Comparison of ENCODE assay signal across 8 cellular contexts in genomic region chr3:63228677-63229076, GRCh38. TPM values are rescaled to one million over a fixed set of nuclear protein-coding genes. Genes with fewer than 3 reads are reported as not detected.
DNase-seq lines count a peak whose midpoint lies in the region; ATAC-seq and TF ChIP-seq lines count a peak whose summit lies in the region.

No MANE protein-coding gene starts in this region.

- no peak overlapping the region for H3K4me3 ChIP-seq in RWPE2 (ENCODE audit: severe bottlenecking)
- no peak overlapping the region for H3K4me3 ChIP-seq in gastroesophageal sphincter
- H3K4me3 ChIP-seq in sigmoid colon = no peak overlapping the region

- TF ChIP-seq EP300 in Ishikawa (IDR thresholded peaks at IDR 0.05; ENCODE audit: borderline replicate concordance) = no peak
- no peak for TF ChIP-seq EP300 in gastroesophageal sphincter (IDR thresholded peaks at IDR 0.05)
- no peak for TF ChIP-seq EP300 in sigmoid colon (IDR thresholded peaks at IDR 0.05)

- WGBS in gastroesophageal sphincter (ENCODE audit: low coverage in 1 of 2), 2 donors = 5 to 20% methylated on average over 6 of the region's 6 CpGs
- WGBS in sigmoid colon, 2 donors = 7 to 23% methylated on average over 6 of the region's 6 CpGs

- no peaks in the 10 kb centered on the region for H3K4me1 ChIP-seq in RWPE2 (ENCODE audit: insufficient read depth, poor library complexity, severe bottlenecking)
- no peaks in the 10 kb centered on the region for H3K4me1 ChIP-seq in gastroesophageal sphincter
- H3K4me1 ChIP-seq in sigmoid colon = no peaks in the 10 kb centered on the region

- ATAC-seq in GM21390 (IDR thresholded peaks at IDR 0.05; ENCODE audit: unreplicated experiment) (peak; percentile 84), RWPE2 (ENCODE audit: low read depth) (peak; percentile 66), gastroesophageal sphincter (no peak), GM21737 (IDR thresholded peaks at IDR 0.05; ENCODE audit: unreplicated experiment) (no peak)

- no peaks in the 10 kb centered on the region for H3K9me3 ChIP-seq in RWPE2 (ENCODE audit: severe bottlenecking)
- no peaks in the 10 kb centered on the region for H3K9me3 ChIP-seq in gastroesophageal sphincter
- H3K9me3 ChIP-seq in sigmoid colon = no peaks in the 10 kb centered on the region

- H3K36me3 ChIP-seq in RWPE2 (ENCODE audit: low read depth) (no peaks in the 10 kb centered on the region), gastroesophageal sphincter (no peaks in the 10 kb centered on the region), sigmoid colon (no peaks in the 10 kb centered on the region)

- intact Hi-C loops in sigmoid colon (cut with DNase I) = no loop called here

- H3K27me3 ChIP-seq in RWPE2 (ENCODE audit: insufficient read depth, poor library complexity, severe bottlenecking) (no peaks in the 10 kb centered on the region), gastroesophageal sphincter (no peaks in the 10 kb centered on the region), sigmoid colon (no peaks in the 10 kb centered on the region)

- peak; percentile 74 for DNase-seq in ELF-1 (ENCODE audit: low read depth, low spot score)
- DNase-seq in RWPE2 (ENCODE audit: low spot score) = no peak
- no peak for DNase-seq in sigmoid colon
- DNase-seq in activated gamma-delta T cell treated with Interleukin-2 at 50 U/mL for 16 hours = no peak

- TF ChIP-seq RAD21 in Ishikawa (IDR thresholded peaks at IDR 0.05; ENCODE audit: low read depth) = peak; percentile 44

- H3K27ac ChIP-seq in RWPE2 (ENCODE audit: poor library complexity, severe bottlenecking) = no peak overlapping the region
- no peak overlapping the region for H3K27ac ChIP-seq in gastroesophageal sphincter
- no peak overlapping the region for H3K27ac ChIP-seq in sigmoid colon

- TF ChIP-seq CTCF in RWPE2 (IDR thresholded peaks at IDR 0.05; ENCODE audit: poor library complexity, severe bottlenecking) = peak; percentile 76
- peak in 3 of 4 experiments; percentile 8 to 38 (median 9) for TF ChIP-seq CTCF in gastroesophageal sphincter (IDR thresholded peaks at IDR 0.05)
- peak in 3 of 4 experiments; percentile 18 to 43 (median 37) for TF ChIP-seq CTCF in sigmoid colon (IDR thresholded peaks at IDR 0.05)

- TF ChIP-seq POLR2A in gastroesophageal sphincter (IDR thresholded peaks at IDR 0.05) = no peak
- TF ChIP-seq POLR2A in sigmoid colon (IDR thresholded peaks at IDR 0.05) = no peak

TF ChIP-seq in Ishikawa, 13 proteins besides CTCF, POLR2A, EP300 and RAD21:
- no peak for TF ChIP-seq TCF12 (IDR thresholded peaks at IDR 0.05; ENCODE audit: low read depth)
- peak; percentile 74 for TF ChIP-seq YY1 (IDR thresholded peaks at IDR 0.05; ENCODE audit: low read depth)

RNA-seq across cellular contexts. Expression of gene SYNPR, which starts 49.4 kb away (rescaled TPM):
- total RNA-seq in gastroesophageal sphincter (under 1 TPM in 1 of 4 donors, not detected in 3; 0.47 TPM), sigmoid colon (1 to 10 TPM in 1 of 4 donors, under 1 TPM in 3; 0.16 to 1.4 (median 0.32) TPM)
- under 1 TPM in 1 of 3 donors, not detected in 2; 0.32 TPM for polyA plus RNA-seq in sigmoid colon

Comparison
In these comparisons a context has a peak if more than half of its experiments do, and no peak if none do; other contexts are left out.
1. ATAC-seq: peak in GM21390 (single experiment) and RWPE2 (single experiment); none in gastroesophageal sphincter (single experiment) and GM21737 (single experiment).
2. CTCF ChIP-seq: peak in every context shown above with its lines; median percentile 76 in RWPE2; 37 in sigmoid colon; 9 in gastroesophageal sphincter.